In genomic region chr20:46554850-46555249, GRCh38 we compare ENCODE assay signal across 19 cellular contexts. TPM values are rescaled to one million over a fixed set of nuclear protein-coding genes. Genes with fewer than 3 reads are reported as not detected.
DNase-seq lines count a peak whose midpoint lies in the region; ATAC-seq and TF ChIP-seq lines count a peak whose summit lies in the region.
"Had no signal": no experiment of that assay in that cellular context is flagged by ENCODE, and none has a peak within 500 bp of the region (broad histone marks: within the 10 kb centered on the region; RNA-seq: fewer than 3 reads in every experiment).

No MANE protein-coding gene starts in this region.

- H3K27me3 Mint-ChIP-seq in GM23338 (ENCODE audit: insufficient read depth, low read depth, poor library complexity) (peaks cover 13% of the 10 kb centered on the region), WTC11 (ENCODE audit: low read depth) (no peaks in the 10 kb centered on the region; the same call in 1 of the 2 replicates), neural progenitor cell (ENCODE audit: insufficient read depth, low read depth) (peaks cover 2% of the 10 kb centered on the region)
- peaks cover 1% of the 10 kb centered on the region for H3K27me3 Mint-ChIP-seq in activated CD4-positive, alpha-beta memory T cell treated with anti-CD3 and anti-CD28 coated beads for 36 hours
- H3K27me3 Mint-ChIP-seq in activated CD8-positive, alpha-beta T cell treated with anti-CD3 and anti-CD28 coated beads for 36 hours: peaks cover 2% of the 10 kb centered on the region
- H3K27me3 Mint-ChIP-seq: IgD-negative memory B cell had no signal

- H3F3A ChIP-seq in GM23338 (replicated peaks; ENCODE audit: low read depth): no peaks in the 10 kb centered on the region
- peaks cover 12% of the 10 kb centered on the region for H3F3A ChIP-seq in neural progenitor cell (ENCODE audit: low read depth)

- H3K36me3 Mint-ChIP-seq in GM23338 (ENCODE audit: low read depth) (no peaks in the 10 kb centered on the region; the same call in 2 of the 3 replicates), WTC11 (no peaks in the 10 kb centered on the region), neural progenitor cell (no peaks in the 10 kb centered on the region)
- H3K36me3 Mint-ChIP-seq in activated CD4-positive, alpha-beta memory T cell treated with anti-CD3 and anti-CD28 coated beads for 36 hours: no peaks in the 10 kb centered on the region
- no peaks in the 10 kb centered on the region for H3K36me3 Mint-ChIP-seq in activated CD8-positive, alpha-beta T cell treated with anti-CD3 and anti-CD28 coated beads for 36 hours (ENCODE audit: low read depth)
- H3K36me3 Mint-ChIP-seq: CD8-positive, alpha-beta memory T cell had no signal

- H2AFZ ChIP-seq in GM23338 (peak overlapping the region; percentile 78), neural progenitor cell (replicated peaks) (no peak overlapping the region)
- H2AFZ ChIP-seq: GM23248 had no signal

- H3K27me3 ChIP-seq in GM23338 (ENCODE audit: insufficient read depth) (no peaks in the 10 kb centered on the region), HUES64 (ENCODE audit: insufficient read depth, low read length) (no peaks in the 10 kb centered on the region), neural progenitor cell (peaks cover 3% of the 10 kb centered on the region)

- WGBS in HUES64: 19% methylated on average over 3 of the region's 3 CpGs

- ATAC-seq in GM23338 (peak; percentile 8; the same call in 2 of the 3 replicates), WTC11 (peak; percentile 10; the same call in 1 of the 2 replicates), GM18861 (IDR thresholded peaks at IDR 0.05; ENCODE audit: unreplicated experiment) (no peak)
- ATAC-seq in activated CD8-positive, alpha-beta T cell treated with anti-CD3 and anti-CD28 coated beads for 36 hours: no peak
- ATAC-seq: A549 had no signal

- H3K4me2 ChIP-seq in GM23338: peak overlapping the region; percentile 74
- no peak overlapping the region for H3K4me2 ChIP-seq in neural progenitor cell
- H3K4me2 ChIP-seq: A549 had no signal

- no peaks in the 10 kb centered on the region for H3K9me2 ChIP-seq in GM23338 (ENCODE audit: insufficient read depth)

- H3K36me3 ChIP-seq in GM23338 (ENCODE audit: insufficient read depth): no peaks in the 10 kb centered on the region
- no peaks in the 10 kb centered on the region for H3K36me3 ChIP-seq in HUES64 (ENCODE audit: insufficient read depth, low read length)
- H3K36me3 ChIP-seq in neural progenitor cell: no peaks in the 10 kb centered on the region
- H3K36me3 ChIP-seq: BE2C had no signal

- H3K9ac ChIP-seq in HUES64 (ENCODE audit: low read depth, low read length) (no peak overlapping the region), neural progenitor cell (no peak overlapping the region)
- H3K9ac ChIP-seq: GM23248 had no signal

- H3K4me3 ChIP-seq in GM23338: 0 out of 2 replicates have a peak overlapping the region, but pooled peaks have one; percentile 15
- no peak overlapping the region for H3K4me3 ChIP-seq in HUES64 (ENCODE audit: low read length)
- no peak overlapping the region for H3K4me3 ChIP-seq in neural progenitor cell
- H3K4me3 ChIP-seq: A549, GM23248 had no signal

- H3K9me3 ChIP-seq in HUES64 (ENCODE audit: insufficient read depth, low read depth, low read length): no peaks in the 10 kb centered on the region
- H3K9me3 ChIP-seq in neural progenitor cell (ENCODE audit: low read depth): no peaks in the 10 kb centered on the region
- H3K9me3 ChIP-seq: A549, BE2C had no signal

- H4K20me1 ChIP-seq in GM23338 (replicated peaks; ENCODE audit: insufficient read depth) (no peaks in the 10 kb centered on the region), neural progenitor cell (ENCODE audit: low read depth) (no peaks in the 10 kb centered on the region)

- 0 out of 2 replicates have a peak overlapping the region, but pooled peaks have one; percentile 6 for H3K27ac ChIP-seq in GM23338 (ENCODE audit: low read depth)
- H3K27ac ChIP-seq in HUES64 (ENCODE audit: low read depth, low read length): peak overlapping the region; percentile 43; the same call in 1 of the 2 replicates
- H3K27ac ChIP-seq in neural progenitor cell: no peak overlapping the region
- H3K27ac ChIP-seq: A549, GM23248 had no signal

- H3K27ac Mint-ChIP-seq in GM23338 (no peak overlapping the region; the same call in 1 of the 2 replicates), WTC11 (no peak overlapping the region), neural progenitor cell (peak overlapping the region; percentile 84)
- H3K27ac Mint-ChIP-seq in activated CD4-positive, alpha-beta memory T cell treated with anti-CD3 and anti-CD28 coated beads for 36 hours: no peak overlapping the region
- no peak overlapping the region for H3K27ac Mint-ChIP-seq in activated CD8-positive, alpha-beta T cell treated with anti-CD3 and anti-CD28 coated beads for 36 hours
- H3K27ac Mint-ChIP-seq: HFFc6, IgD-negative memory B cell had no signal

- no peak for TF ChIP-seq CTCF in GM23338 (conservative IDR thresholded peaks at IDR 0.05; ENCODE audit: low read depth in 2 of 2)
- no peak for TF ChIP-seq CTCF in WTC11 (IDR thresholded peaks at IDR 0.05)
- TF ChIP-seq CTCF in neural progenitor cell (IDR thresholded peaks at IDR 0.05): no peak
- no peak for TF ChIP-seq CTCF in activated CD8-positive, alpha-beta T cell treated with anti-CD3 and anti-CD28 coated beads for 36 hours (IDR thresholded peaks at IDR 0.05)

- H3K4me1 ChIP-seq in GM23338 (ENCODE audit: insufficient read depth): peaks cover 56% of the 10 kb centered on the region
- peaks cover 41% of the 10 kb centered on the region for H3K4me1 ChIP-seq in HUES64 (ENCODE audit: insufficient read depth, low read length)
- H3K4me1 ChIP-seq in neural progenitor cell: peaks cover 21% of the 10 kb centered on the region
- H3K4me1 ChIP-seq: BE2C had no signal

- no peaks in the 10 kb centered on the region for H3K79me2 ChIP-seq in GM23338 (replicated peaks; ENCODE audit: insufficient read depth)
- H3K79me2 ChIP-seq in neural progenitor cell (ENCODE audit: low read depth): no peaks in the 10 kb centered on the region

- H3K4me1 Mint-ChIP-seq in GM23338 (peaks cover 45% of the 10 kb centered on the region), WTC11 (peaks cover 63% of the 10 kb centered on the region), neural progenitor cell (peaks cover 68% of the 10 kb centered on the region)
- H3K4me1 Mint-ChIP-seq in activated CD4-positive, alpha-beta memory T cell treated with anti-CD3 and anti-CD28 coated beads for 36 hours (ENCODE audit: low read depth): peaks cover 51% of the 10 kb centered on the region
- peaks cover 60% of the 10 kb centered on the region for H3K4me1 Mint-ChIP-seq in activated CD8-positive, alpha-beta T cell treated with anti-CD3 and anti-CD28 coated beads for 36 hours (ENCODE audit: low read depth)

- intact Hi-C loops in activated CD4-positive, alpha-beta memory T cell treated with anti-CD3 and anti-CD28 coated beads for 36 hours (cut with micrococcal nuclease): loop anchor here (10.0 kb wide), 1 partner anchor 930 kb away; no protein-coding TSS in a partner anchor
- intact Hi-C loops in activated CD8-positive, alpha-beta T cell treated with anti-CD3 and anti-CD28 coated beads for 36 hours (cut with micrococcal nuclease): loop anchor here (10.0 kb wide), 1 partner anchor 130 kb away; the partner anchor contains the start of gene TP53RK

- CTCF ChIA-PET in WTC11 (lab: Charles Lee): interaction anchor here (0.8 to 1.2 kb wide), 6 partner anchors 8 to 94 kb away, joined by 3 to 8 read pairs (median 4); no protein-coding TSS in a partner anchor
- CTCF ChIA-PET in activated CD4-positive, alpha-beta memory T cell treated with anti-CD3 and anti-CD28 coated beads for 36 hours (lab: Charles Lee): interaction anchor here (0.9 to 1.0 kb wide), 2 partner anchors 10 to 532 kb away, joined by 3 read pairs; no protein-coding TSS in a partner anchor
- CTCF ChIA-PET in activated CD8-positive, alpha-beta T cell treated with anti-CD3 and anti-CD28 coated beads for 36 hours (lab: Charles Lee): interaction anchor here (1.2 to 4.8 kb wide), 3 partner anchors 10 to 34 kb away, joined by 5 to 14 read pairs (median 11); no protein-coding TSS in a partner anchor

- no peaks in the 10 kb centered on the region; the same call in 2 of the 3 replicates for H3K9me3 Mint-ChIP-seq in GM23338
- H3K9me3 Mint-ChIP-seq in WTC11: no peaks in the 10 kb centered on the region
- H3K9me3 Mint-ChIP-seq in neural progenitor cell: no peaks in the 10 kb centered on the region
- no peaks in the 10 kb centered on the region for H3K9me3 Mint-ChIP-seq in activated CD4-positive, alpha-beta memory T cell treated with anti-CD3 and anti-CD28 coated beads for 36 hours
- no peaks in the 10 kb centered on the region for H3K9me3 Mint-ChIP-seq in activated CD8-positive, alpha-beta T cell treated with anti-CD3 and anti-CD28 coated beads for 36 hours
- H3K9me3 Mint-ChIP-seq: CD8-positive, alpha-beta memory T cell; HFFc6; IgD-negative memory B cell had no signal

- POLR2A ChIA-PET in WTC11 (lab: Charles Lee): no interaction called here
- POLR2A ChIA-PET in activated CD4-positive, alpha-beta memory T cell treated with anti-CD3 and anti-CD28 coated beads for 36 hours (lab: Charles Lee): no interaction called here
- POLR2A ChIA-PET in activated CD8-positive, alpha-beta T cell treated with anti-CD3 and anti-CD28 coated beads for 36 hours (lab: Charles Lee): interaction anchor here (0.7 kb wide), 1 partner anchor 10 kb away, joined by 4 read pairs; no protein-coding TSS in a partner anchor

- DNase-seq in GM23338 (ENCODE audit: low spot score) (no peak), WTC11 (ENCODE audit: low spot score) (no peak), neural progenitor cell (ENCODE audit: low spot score) (no peak)
- DNase-seq in stimulated activated CD4-positive, alpha-beta T cell treated with anti-CD3 and anti-CD28 coated beads, Interleukin-12 subunit alpha, Interleukin-12 subunit beta, amount 100 ng/mL, for 4 hours: no peak
- no peak for DNase-seq in activated CD4-positive, alpha-beta memory T cell treated with anti-CD3 and anti-CD28 coated beads for 36 hours
- no peak for DNase-seq in activated CD8-positive, alpha-beta T cell treated with anti-CD3 and anti-CD28 coated beads for 36 hours
- DNase-seq: BE2C; CD8-positive, alpha-beta memory T cell; DMS53; GF-D8; GM23248; HCEC 1CT; HFFc6; KG1 had no signal

- no peak overlapping the region for H3K4me3 Mint-ChIP-seq in GM23338
- no peak overlapping the region for H3K4me3 Mint-ChIP-seq in WTC11
- H3K4me3 Mint-ChIP-seq in neural progenitor cell: no peak overlapping the region
- H3K4me3 Mint-ChIP-seq in activated CD4-positive, alpha-beta memory T cell treated with anti-CD3 and anti-CD28 coated beads for 36 hours: no peak overlapping the region
- H3K4me3 Mint-ChIP-seq in activated CD8-positive, alpha-beta T cell treated with anti-CD3 and anti-CD28 coated beads for 36 hours: no peak overlapping the region
- H3K4me3 Mint-ChIP-seq: CD8-positive, alpha-beta memory T cell; HFFc6 had no signal

RNA-seq across cellular contexts. Expression of gene OCSTAMP, which starts 4.4 kb away (rescaled TPM):
- 0.45 TPM in 1 of 2 replicates, not detected in the other for total RNA-seq in GM23338 (2014; rRNA removed; shearing (Covaris generic))
- 0.32 TPM in 1 of 2 replicates, not detected in the other for polyA plus RNA-seq in GM23338 (2016; fragmentation: Nextera tagmentation; extraction: Ambion mirVana)
- 0.15 TPM for polyA plus RNA-seq in HUES64 (2013, experiment 1 of 2)
- polyA plus RNA-seq in HUES64 (2013, experiment 2 of 2): 0.13 TPM
- total RNA-seq in WTC11 (2021): 0.09 to 0.16 TPM in 2 of 3 replicates, not detected in the other
- total RNA-seq in neural progenitor cell (ENCODE audit: low replicate concordance): not detected in 2 replicates
- under 1 TPM; 0.64 to 0.73 TPM for total RNA-seq in activated CD4-positive, alpha-beta memory T cell treated with anti-CD3 and anti-CD28 coated beads for 36 hours
- not detected for total RNA-seq in activated CD8-positive, alpha-beta T cell treated with anti-CD3 and anti-CD28 coated beads for 36 hours
- total RNA-seq: CD8-positive, alpha-beta memory T cell; GM23248; HFFc6 had no signal
- polyA plus RNA-seq: A549; AG04450; CD8-positive, alpha-beta memory T cell; GM23248; IgD-negative memory B cell had no signal

RNA-seq across cellular contexts. Expression of gene ZNF334, which starts 41.5 kb away (rescaled TPM):
- 15.2 and 19.1 TPM in 2 replicates for total RNA-seq in GM23338 (2014; rRNA removed; shearing (Covaris generic))
- 7.9 and 12.4 TPM in 2 replicates for polyA plus RNA-seq in GM23338 (2016; fragmentation: Nextera tagmentation; extraction: Ambion mirVana)
- 9.9 TPM for polyA plus RNA-seq in HUES64 (2013, experiment 1 of 2)
- polyA plus RNA-seq in HUES64 (2013, experiment 2 of 2): 11.0 TPM
- total RNA-seq in WTC11 (2021) (18.7 to 20.1 TPM (median 19.2 TPM) in 3 replicates), neural progenitor cell (ENCODE audit: low replicate concordance) (29.0 and 45.9 TPM in 2 replicates)
- 1 to 10 TPM; 1.1 to 2.2 TPM for total RNA-seq in activated CD4-positive, alpha-beta memory T cell treated with anti-CD3 and anti-CD28 coated beads for 36 hours
- total RNA-seq in activated CD8-positive, alpha-beta T cell treated with anti-CD3 and anti-CD28 coated beads for 36 hours: 1 to 10 TPM; 4.2 to 4.4 TPM
- polyA plus RNA-seq: A549; CD8-positive, alpha-beta memory T cell; IgD-negative memory B cell had no signal

Comparison
In these comparisons a context has a peak if more than half of its experiments do, and no peak if none do; other contexts are left out.
1. ATAC-seq: peak in GM23338 (single experiment) and WTC11 (single experiment); none in activated CD8-positive, alpha-beta T cell treated with anti-CD3 and anti-CD28 coated beads for 36 hours (single experiment) and GM18861 (single experiment).